Comparison of ENCODE assay signal across 1 cellular context in the genomic region with DNA sequence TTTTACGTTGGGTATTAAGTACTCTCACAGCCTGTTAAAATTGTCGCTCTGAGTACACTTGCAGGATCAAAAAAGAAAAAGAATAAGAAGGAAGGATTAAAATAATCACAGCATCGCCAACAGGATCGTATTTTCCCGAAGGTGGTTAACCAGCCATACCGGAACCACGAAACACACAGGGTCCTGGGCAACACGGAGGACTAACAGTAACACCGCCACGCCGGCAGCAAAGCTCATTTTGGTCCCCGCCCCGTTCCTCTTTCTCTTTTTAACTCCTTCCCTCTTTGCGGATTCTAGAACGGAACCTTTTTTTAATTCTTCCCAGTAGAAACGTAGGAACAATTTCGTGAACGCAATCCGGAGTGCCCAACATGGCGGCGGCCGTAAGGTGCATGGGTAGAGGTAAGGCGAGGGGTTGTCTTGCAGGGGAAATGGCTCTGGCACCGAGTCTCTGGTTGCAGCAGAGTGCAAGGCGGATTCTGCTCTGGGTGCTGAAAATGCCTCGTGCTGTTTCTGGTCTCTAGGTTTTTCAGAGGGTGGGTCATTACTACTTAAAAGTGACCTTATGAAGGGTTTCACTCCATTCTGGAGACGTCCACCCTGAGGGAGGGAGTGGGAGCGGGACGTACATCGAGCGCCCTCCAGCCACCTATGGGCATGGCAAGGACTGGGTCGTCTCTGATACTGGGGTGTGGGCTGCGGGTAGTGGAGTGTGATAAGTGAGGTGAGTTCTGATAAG.
TF ChIP-seq lines count a peak whose summit lies in the region.

A gene (plus strand): TSS at position 353 of the 739 bp plus-strand sequence. CDS start 19 bp downstream, at position 372.

TF ChIP-seq in HepG2, 621 proteins besides CTCF, POLR2A, EP300 and RAD21 (continued from another document):
- TF ChIP-seq TSC22D2 (CRISPR knock-in tag; IDR thresholded peaks at IDR 0.05; ENCODE audit: borderline replicate concordance) (peak; percentile 91; the same call in 1 of the 2 replicates), NFYB (CRISPR knock-in tag; IDR thresholded peaks at IDR 0.05) (0 out of 2 replicates have a peak, but pooled peaks have one; percentile 20), MAFF (IDR thresholded peaks at IDR 0.05; ENCODE audit: low read depth, low read length) (no peak), BCL6 (CRISPR knock-in tag; IDR thresholded peaks at IDR 0.05) (no peak; the same call in none of the 2 replicates), XBP1 (CRISPR knock-in tag; IDR thresholded peaks at IDR 0.05) (no peak)
- TF ChIP-seq, protein P1, sequence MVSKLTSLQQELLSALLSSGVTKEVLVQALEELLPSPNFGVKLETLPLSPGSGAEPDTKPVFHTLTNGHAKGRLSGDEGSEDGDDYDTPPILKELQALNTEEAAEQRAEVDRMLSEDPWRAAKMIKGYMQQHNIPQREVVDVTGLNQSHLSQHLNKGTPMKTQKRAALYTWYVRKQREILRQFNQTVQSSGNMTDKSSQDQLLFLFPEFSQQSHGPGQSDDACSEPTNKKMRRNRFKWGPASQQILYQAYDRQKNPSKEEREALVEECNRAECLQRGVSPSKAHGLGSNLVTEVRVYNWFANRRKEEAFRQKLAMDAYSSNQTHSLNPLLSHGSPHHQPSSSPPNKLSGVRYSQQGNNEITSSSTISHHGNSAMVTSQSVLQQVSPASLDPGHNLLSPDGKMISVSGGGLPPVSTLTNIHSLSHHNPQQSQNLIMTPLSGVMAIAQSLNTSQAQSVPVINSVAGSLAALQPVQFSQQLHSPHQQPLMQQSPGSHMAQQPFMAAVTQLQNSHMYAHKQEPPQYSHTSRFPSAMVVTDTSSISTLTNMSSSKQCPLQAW (CRISPR knock-in tag; IDR thresholded peaks at IDR 0.05): peak; percentile 50; the same call in 1 of the 2 replicates
- TF ChIP-seq, protein P2, sequence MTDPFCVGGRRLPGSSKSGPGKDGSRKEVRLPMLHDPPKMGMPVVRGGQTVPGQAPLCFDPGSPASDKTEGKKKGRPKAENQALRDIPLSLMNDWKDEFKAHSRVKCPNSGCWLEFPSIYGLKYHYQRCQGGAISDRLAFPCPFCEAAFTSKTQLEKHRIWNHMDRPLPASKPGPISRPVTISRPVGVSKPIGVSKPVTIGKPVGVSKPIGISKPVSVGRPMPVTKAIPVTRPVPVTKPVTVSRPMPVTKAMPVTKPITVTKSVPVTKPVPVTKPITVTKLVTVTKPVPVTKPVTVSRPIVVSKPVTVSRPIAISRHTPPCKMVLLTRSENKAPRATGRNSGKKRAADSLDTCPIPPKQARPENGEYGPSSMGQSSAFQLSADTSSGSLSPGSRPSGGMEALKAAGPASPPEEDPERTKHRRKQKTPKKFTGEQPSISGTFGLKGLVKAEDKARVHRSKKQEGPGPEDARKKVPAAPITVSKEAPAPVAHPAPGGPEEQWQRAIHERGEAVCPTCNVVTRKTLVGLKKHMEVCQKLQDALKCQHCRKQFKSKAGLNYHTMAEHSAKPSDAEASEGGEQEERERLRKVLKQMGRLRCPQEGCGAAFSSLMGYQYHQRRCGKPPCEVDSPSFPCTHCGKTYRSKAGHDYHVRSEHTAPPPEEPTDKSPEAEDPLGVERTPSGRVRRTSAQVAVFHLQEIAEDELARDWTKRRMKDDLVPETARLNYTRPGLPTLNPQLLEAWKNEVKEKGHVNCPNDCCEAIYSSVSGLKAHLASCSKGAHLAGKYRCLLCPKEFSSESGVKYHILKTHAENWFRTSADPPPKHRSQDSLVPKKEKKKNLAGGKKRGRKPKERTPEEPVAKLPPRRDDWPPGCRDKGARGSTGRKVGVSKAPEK (CRISPR knock-in tag; IDR thresholded peaks at IDR 0.05; ENCODE audit: borderline replicate concordance): no peak
- TF ChIP-seq, protein P3, sequence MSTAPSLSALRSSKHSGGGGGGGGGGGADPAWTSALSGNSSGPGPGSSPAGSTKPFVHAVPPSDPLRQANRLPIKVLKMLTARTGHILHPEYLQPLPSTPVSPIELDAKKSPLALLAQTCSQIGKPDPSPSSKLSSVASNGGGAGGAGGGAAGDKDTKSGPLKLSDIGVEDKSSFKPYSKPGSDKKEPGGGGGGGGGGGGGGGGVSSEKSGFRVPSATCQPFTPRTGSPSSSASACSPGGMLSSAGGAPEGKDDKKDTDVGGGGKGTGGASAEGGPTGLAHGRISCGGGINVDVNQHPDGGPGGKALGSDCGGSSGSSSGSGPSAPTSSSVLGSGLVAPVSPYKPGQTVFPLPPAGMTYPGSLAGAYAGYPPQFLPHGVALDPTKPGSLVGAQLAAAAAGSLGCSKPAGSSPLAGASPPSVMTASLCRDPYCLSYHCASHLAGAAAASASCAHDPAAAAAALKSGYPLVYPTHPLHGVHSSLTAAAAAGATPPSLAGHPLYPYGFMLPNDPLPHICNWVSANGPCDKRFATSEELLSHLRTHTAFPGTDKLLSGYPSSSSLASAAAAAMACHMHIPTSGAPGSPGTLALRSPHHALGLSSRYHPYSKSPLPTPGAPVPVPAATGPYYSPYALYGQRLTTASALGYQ (CRISPR knock-in tag; IDR thresholded peaks at IDR 0.05): peak; percentile 17; the same call in 1 of the 2 replicates
TF ChIP-seq in HepG2: peak in this region for 327.
